In the genomic region with DNA sequence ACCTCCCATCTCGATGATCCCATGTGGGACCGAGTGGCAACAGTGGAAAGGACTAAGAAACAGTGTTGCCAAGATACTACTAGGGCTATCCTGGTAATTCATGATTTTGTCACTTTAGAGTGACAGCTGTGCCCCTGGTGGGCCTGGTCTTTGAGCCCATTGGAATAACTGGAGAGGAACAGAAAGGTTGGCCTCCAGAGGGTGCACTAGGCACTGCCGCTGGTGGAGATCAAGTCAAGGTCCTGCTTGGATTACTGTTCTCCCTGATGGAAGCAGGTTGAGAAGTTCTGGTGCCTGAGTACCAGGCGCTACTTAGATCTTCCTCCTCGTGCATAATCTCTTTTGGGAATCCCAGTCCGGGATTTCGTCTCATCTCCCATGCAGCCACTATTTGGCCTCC, we compare ENCODE assay signal across 21 cellular contexts.
DNase-seq lines count a peak whose midpoint lies in the region; TF ChIP-seq lines count a peak whose summit lies in the region.
"Had no signal": no experiment of that assay in that cellular context is flagged by ENCODE, and none has a peak within 500 bp of the region (broad histone marks: within the 10 kb centered on the region; RNA-seq: fewer than 3 reads in every experiment).

No MANE protein-coding gene starts in this region.

- CTCF ChIA-PET in HEK293T (lab: Yijun Ruan, JAX) = no interaction called here

- no peak for TF ChIP-seq EP300 in ovary (IDR thresholded peaks at IDR 0.05)

- H3K27me3 ChIP-seq in GM06990 (replicated peaks; ENCODE audit: control insufficient read depth, insufficient read depth, low read length) = no peaks in the 10 kb centered on the region
- no peaks in the 10 kb centered on the region for H3K27me3 ChIP-seq in ovary
- H3K27me3 ChIP-seq: cardiac muscle cell, gastrocnemius medialis, MG63 had no signal

- intact Hi-C loops in ovary (cut with DNase I) = no loop called here

- TF ChIP-seq CTCF in GM06990 (IDR thresholded peaks at IDR 0.05; ENCODE audit: insufficient read depth, low read length, poor library complexity, severe bottlenecking) = peak; percentile 1
- TF ChIP-seq CTCF in ovary (IDR thresholded peaks at IDR 0.05) = no peak
- TF ChIP-seq CTCF in GM13976 (IDR thresholded peaks at IDR 0.05; ENCODE audit: borderline replicate concordance, control extremely low read depth, extremely low read depth, insufficient read depth, missing control alignments) = no peak

- in situ Hi-C loops in SK-MEL-5 (cut with HindIII; ENCODE audit: low pct_unique_long_range_greater_than_20kb, low sequenced_read_pairs) = no loop called here
- in situ Hi-C loops in GM13976 (cut with MboI; ENCODE audit: low sequenced_read_pairs, unreplicated experiment) = no loop called here

- H3K9me3 ChIP-seq in ovary = no peaks in the 10 kb centered on the region
- H3K9me3 ChIP-seq: gastrocnemius medialis, lower lobe of right lung, MG63, prostate gland had no signal

- H3K36me3 ChIP-seq in GM06990 (ENCODE audit: control insufficient read depth, insufficient read depth, low read length) (no peaks in the 10 kb centered on the region), ovary (no peaks in the 10 kb centered on the region)
- H3K36me3 ChIP-seq: cardiac muscle cell, gastrocnemius medialis, lower lobe of right lung, MG63, prostate gland had no signal

- 94 to 97% (median 95%) methylated on average over 7 of the region's 7 CpGs for WGBS in ovary, 3 donors

- DNase-seq in GM06990 (ENCODE audit: extremely low read depth, insufficient read length) = no peak
- no peak for DNase-seq in HEK293T (ENCODE audit: extremely low spot score)
- DNase-seq in SK-MEL-5 (ENCODE audit: low read depth, low spot score) = peak; percentile 61
- DNase-seq in iPS-NIHi7 (ENCODE audit: extremely low spot score) = peak; percentile 69
- no peak for DNase-seq in ovary
- DNase-seq in activated CD4-positive, alpha-beta T cell treated with anti-CD3 and anti-CD28 coated beads, Interleukin-2, amount 50 U/mL, for 48 hours = no peak
- DNase-seq in GM13976 (ENCODE audit: low spot score) = no peak
- DNase-seq: activated CD8-positive, alpha-beta memory T cell treated with anti-CD3 and anti-CD28 coated beads, Interleukin-2, amount 50 U/mL, for 4 hours; CD4-positive, alpha-beta memory T cell; cortex of kidney; gastrocnemius medialis; HCEC 1CT; kidney; lower lobe of right lung; MG63; NCI-H1417 treated with DMSO at 0.1 percent for 48 hours; NCI-H510A treated with DMSO at 0.1 percent for 48 hours; small intestine; stimulated activated CD4-positive, alpha-beta T cell treated with anti-CD3 and anti-CD28 coated beads, Interleukin-1b, Interleukin-23, amount 100 ng/mL, for 48 hours had no signal

- H3K4me3 ChIP-seq in GM06990 (replicated peaks; ENCODE audit: low read depth, low read length) = no peak overlapping the region
- H3K4me3 ChIP-seq in ovary = no peak overlapping the region
- H3K4me3 ChIP-seq: cardiac muscle cell, gastrocnemius medialis, lower lobe of right lung, MG63, prostate gland had no signal

- TF ChIP-seq POLR2A in ovary (IDR thresholded peaks at IDR 0.05) = no peak

- POLR2A ChIA-PET in HEK293T (lab: Yijun Ruan, JAX) = no interaction called here

- H3K4me1 ChIP-seq in ovary (ENCODE audit: insufficient read depth) = no peaks in the 10 kb centered on the region
- H3K4me1 ChIP-seq: prostate gland had no signal

- H3K27ac ChIP-seq in ovary = no peak overlapping the region
- H3K27ac ChIP-seq: cardiac muscle cell, lower lobe of right lung, prostate gland had no signal

TF ChIP-seq in HEK293T, 16 proteins besides CTCF, POLR2A, EP300 and RAD21:
- TF ChIP-seq BHLHE40 (IDR thresholded peaks at IDR 0.05; ENCODE audit: borderline replicate concordance) (no peak), NFRKB (IDR thresholded peaks at IDR 0.05) (no peak), FOXM1 (IDR thresholded peaks at IDR 0.05; ENCODE audit: borderline replicate concordance) (no peak), L3MBTL2 (conservative IDR thresholded peaks at IDR 0.05) (no peak), LEF1 (IDR thresholded peaks at IDR 0.05; ENCODE audit: borderline replicate concordance) (no peak), HDGF (IDR thresholded peaks at IDR 0.05; ENCODE audit: borderline replicate concordance) (no peak)
- TF ChIP-seq, protein P1, sequence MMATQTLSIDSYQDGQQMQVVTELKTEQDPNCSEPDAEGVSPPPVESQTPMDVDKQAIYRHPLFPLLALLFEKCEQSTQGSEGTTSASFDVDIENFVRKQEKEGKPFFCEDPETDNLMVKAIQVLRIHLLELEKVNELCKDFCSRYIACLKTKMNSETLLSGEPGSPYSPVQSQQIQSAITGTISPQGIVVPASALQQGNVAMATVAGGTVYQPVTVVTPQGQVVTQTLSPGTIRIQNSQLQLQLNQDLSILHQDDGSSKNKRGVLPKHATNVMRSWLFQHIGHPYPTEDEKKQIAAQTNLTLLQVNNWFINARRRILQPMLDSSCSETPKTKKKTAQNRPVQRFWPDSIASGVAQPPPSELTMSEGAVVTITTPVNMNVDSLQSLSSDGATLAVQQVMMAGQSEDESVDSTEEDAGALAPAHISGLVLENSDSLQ (IDR thresholded peaks at IDR 0.05) = 0 out of 2 replicates have a peak, but pooled peaks have one; percentile 10

Comparison
In these comparisons a context has a peak if more than half of its experiments do, and no peak if none do; other contexts are left out.
1. DNase-seq: peak in SK-MEL-5 (single experiment) and iPS-NIHi7 (single experiment); none in GM06990 (single experiment), HEK293T (single experiment), ovary (0 of 5), activated CD4-positive, alpha-beta T cell treated with anti-CD3 and anti-CD28 coated beads, Interleukin-2, amount 50 U/mL, for 48 hours (0 of 2) and GM13976 (single experiment).